In genomic region chr22:17084554-17085276, GRCh38 we compare ENCODE assay signal across 8 cellular contexts. TPM values are rescaled to one million over a fixed set of nuclear protein-coding genes. Genes with fewer than 3 reads are reported as not detected.
DNase-seq lines count a peak whose midpoint lies in the region; TF ChIP-seq lines count a peak whose summit lies in the region.

TSS of gene IL17RA (plus strand) at chr22:17085000. CDS start at chr22:17085092, 92 bp downstream.

- H3K4me1 ChIP-seq in ES-I3 (ENCODE audit: insufficient read depth, low read length) (no peaks in the 10 kb centered on the region; the same call in 1 of the 2 replicates), MM.1S (ENCODE audit: low read length) (peaks cover 22% of the 10 kb centered on the region), SJSA1 (replicated peaks) (peaks cover 35% of the 10 kb centered on the region)

- peaks cover 50% of the 10 kb centered on the region for H3K4me1 Mint-ChIP-seq in activated naive CD4-positive, alpha-beta T cell treated with anti-CD3 and anti-CD28 coated beads, Interleukin-2, amount 10 ng/mL, durations not matched to agents 7 days and 5 days

- H3K9ac ChIP-seq in ES-I3 (ENCODE audit: low read depth, low read length) (peak within 1 kb of the TSS; percentile 91), MM.1S (ENCODE audit: low read length) (peak within 1 kb of the TSS; percentile 85)

- H3K9me2 ChIP-seq in MM.1S (replicated peaks; ENCODE audit: insufficient read depth, low read length), result no peaks in the 10 kb centered on the region

- H4K20me1 ChIP-seq in MM.1S (ENCODE audit: insufficient read depth, low read length), result no peaks in the 10 kb centered on the region

- H3K9me3 Mint-ChIP-seq in activated naive CD4-positive, alpha-beta T cell treated with anti-CD3 and anti-CD28 coated beads, Interleukin-2, amount 10 ng/mL, durations not matched to agents 7 days and 5 days, result no peaks in the 10 kb centered on the region

- H2AFZ ChIP-seq in MM.1S (ENCODE audit: low read length), result peak within 1 kb of the TSS; percentile 92

- peaks cover 27% of the 10 kb centered on the region for H3K36me3 Mint-ChIP-seq in activated naive CD4-positive, alpha-beta T cell treated with anti-CD3 and anti-CD28 coated beads, Interleukin-2, amount 10 ng/mL, durations not matched to agents 7 days and 5 days

- peak within 1 kb of the TSS; percentile 94 for H3K27ac Mint-ChIP-seq in activated naive CD4-positive, alpha-beta T cell treated with anti-CD3 and anti-CD28 coated beads, Interleukin-2, amount 10 ng/mL, durations not matched to agents 7 days and 5 days

- CTCF ChIA-PET in activated naive CD4-positive, alpha-beta T cell treated with anti-CD3 and anti-CD28 coated beads, Interleukin-2, amount 10 ng/mL, durations not matched to agents 7 days and 5 days (lab: Charles Lee), result interaction anchor here (1.2 to 2.7 kb wide), 2 partner anchors 79 to 87 kb away, joined by 3 to 16 read pairs; no protein-coding TSS in a partner anchor

- peak within 1 kb of the TSS; percentile 86 for H3K4me2 ChIP-seq in MM.1S (ENCODE audit: low read depth, low read length)

- DNase-seq in H7, result peak; percentile 98
- peak; percentile 91 for DNase-seq in MM.1S
- peak; percentile 92 to 93 for DNase-seq in SJSA1 (ENCODE audit: low read depth in 1 of 2, low spot score in 2 of 2)
- peak; percentile 96 for DNase-seq in activated naive CD4-positive, alpha-beta T cell treated with anti-CD3 and anti-CD28 coated beads, Interleukin-2, amount 10 ng/mL, durations not matched to agents 7 days and 5 days
- peak; percentile 81 for DNase-seq in globus pallidus (ENCODE audit: low spot score)
- DNase-seq in non-pigmented ciliary epithelial cell (ENCODE audit: low read depth), result peak; percentile 35
- peak in 47 of 49 donors; percentile 21 to 82 (median 57) for DNase-seq in substantia nigra (lab: John Stamatoyannopoulos, UW)

- H3K9me3 ChIP-seq in ES-I3 (ENCODE audit: control insufficient read depth, insufficient read depth, low read length) (no peaks in the 10 kb centered on the region; the same call in 1 of the 2 replicates), MM.1S (replicated peaks; ENCODE audit: insufficient read depth, low read length) (no peaks in the 10 kb centered on the region), SJSA1 (replicated peaks) (no peaks in the 10 kb centered on the region)

- H3K27me3 ChIP-seq in H7 (ENCODE audit: control insufficient read depth, insufficient read depth, low read length), result peaks cover 23% of the 10 kb centered on the region
- H3K27me3 ChIP-seq in MM.1S (replicated peaks; ENCODE audit: insufficient read depth, low read length), result no peaks in the 10 kb centered on the region
- H3K27me3 ChIP-seq in SJSA1 (replicated peaks), result no peaks in the 10 kb centered on the region

- H3K27ac ChIP-seq in MM.1S (ENCODE audit: low read length) (peak within 1 kb of the TSS; percentile 18; the same call in 1 of the 2 replicates), SJSA1 (peak within 1 kb of the TSS; percentile 77), substantia nigra (ENCODE audit: low read depth, low read length, poor library complexity, severe bottlenecking) (peak within 1 kb of the TSS; percentile 81)

- no peak for TF ChIP-seq CTCF in MM.1S (IDR thresholded peaks at IDR 0.05; ENCODE audit: low read length)

- H3K4me3 ChIP-seq in H7 (ENCODE audit: insufficient read depth, low read depth, low read length), result peak within 1 kb of the TSS; percentile 66
- peak within 1 kb of the TSS; percentile 89 for H3K4me3 ChIP-seq in MM.1S (ENCODE audit: low read length)
- peak within 1 kb of the TSS; percentile 92 for H3K4me3 ChIP-seq in SJSA1

- peak within 1 kb of the TSS; percentile 94 for H3K4me3 Mint-ChIP-seq in activated naive CD4-positive, alpha-beta T cell treated with anti-CD3 and anti-CD28 coated beads, Interleukin-2, amount 10 ng/mL, durations not matched to agents 7 days and 5 days

- no peaks in the 10 kb centered on the region for H3K36me3 ChIP-seq in ES-I3 (ENCODE audit: insufficient read depth, low read length)
- no peaks in the 10 kb centered on the region for H3K36me3 ChIP-seq in H7 (replicated peaks; ENCODE audit: control insufficient read depth, insufficient read depth, low read length)
- no peaks in the 10 kb centered on the region for H3K36me3 ChIP-seq in MM.1S (replicated peaks; ENCODE audit: insufficient read depth, low read length)
- H3K36me3 ChIP-seq in SJSA1, result peaks cover 8% of the 10 kb centered on the region

- H3K27me3 Mint-ChIP-seq in activated naive CD4-positive, alpha-beta T cell treated with anti-CD3 and anti-CD28 coated beads, Interleukin-2, amount 10 ng/mL, durations not matched to agents 7 days and 5 days, result peaks cover 14% of the 10 kb centered on the region

- H3F3A ChIP-seq in MM.1S (ENCODE audit: insufficient read depth, low read length), result peaks cover 14% of the 10 kb centered on the region

- H3K79me2 ChIP-seq in MM.1S (ENCODE audit: low read length), result peaks cover 22% of the 10 kb centered on the region

RNA-seq across cellular contexts. Expression of gene IL17RA, which starts in this region (rescaled TPM):
- 3.6 and 4.3 TPM in 2 replicates for total RNA-seq in H7 (2014; rRNA removed; shearing (Covaris generic))
- 10.7 and 14.6 TPM in 2 replicates for total RNA-seq in SJSA1 (2014; rRNA removed; shearing (Covaris generic))

Comparison
In these comparisons a context has a peak if more than half of its experiments do, and no peak if none do; other contexts are left out.
1. Peak in every context shown above with its lines: DNase-seq, H3K4me3 ChIP-seq and H3K27ac ChIP-seq.
2. DNase-seq: peak in every context shown above with its lines; median percentile 98 in H7; 96 in activated naive CD4-positive, alpha-beta T cell treated with anti-CD3 and anti-CD28 coated beads, Interleukin-2, amount 10 ng/mL, durations not matched to agents 7 days and 5 days; 92 in SJSA1; 91 in MM.1S; 81 in globus pallidus; 57 in substantia nigra; 35 in non-pigmented ciliary epithelial cell.
3. H3K27ac ChIP-seq: peak in every context shown above with its lines; median percentile 81 in substantia nigra; 77 in SJSA1; 18 in MM.1S.